In genomic region chr1:54406339-54407181, GRCh38 we compare ENCODE assay signal across 8 cellular contexts. TPM values are rescaled to one million over a fixed set of nuclear protein-coding genes. Genes with fewer than 3 reads are reported as not detected.
DNase-seq lines count a peak whose midpoint lies in the region; ATAC-seq and TF ChIP-seq lines count a peak whose summit lies in the region.

Gene SSBP3 (minus strand): TSS chr1:54406394.

- H3K4me3 ChIP-seq in AG04450 (ENCODE audit: low read depth, low read length), result peak within 1 kb of the TSS; percentile 79
- H3K4me3 ChIP-seq in kidney epithelial cell (ENCODE audit: low read depth, low read length), result peak within 1 kb of the TSS; percentile 80

- H3K27me3 ChIP-seq in AG04450 (ENCODE audit: control insufficient read depth, insufficient read depth, low read length) (no peaks in the 10 kb centered on the region), kidney epithelial cell (ENCODE audit: control insufficient read depth, insufficient read depth, low read length) (no peaks in the 10 kb centered on the region)

- H3K36me3 ChIP-seq in kidney epithelial cell (ENCODE audit: control insufficient read depth, insufficient read depth, low read length), result no peaks in the 10 kb centered on the region

- peak; percentile 61 for DNase-seq in AG04450 (ENCODE audit: low read depth, low spot score)
- DNase-seq in NCI-H345 (lab: John Stamatoyannopoulos, UW), result peak; percentile 92
- DNase-seq in activated CD4-positive, CD25-positive, alpha-beta regulatory T cell treated with anti-CD3 and anti-CD28 coated beads, Interleukin-2, amount 50 U/mL, for 72 hours, result peak; percentile 94
- DNase-seq in cerebellar cortex (ENCODE audit: low spot score), result peak; percentile 89
- DNase-seq in kidney epithelial cell (ENCODE audit: low read depth), result peak; percentile 37
- peak; percentile 80 to 91 for DNase-seq in stimulated activated CD4-positive, alpha-beta T cell treated with anti-CD3 and anti-CD28 coated beads, Interleukin-15, amount 100 ng/mL, for 48 hours (ENCODE audit: low read depth in 2 of 2)

- no peaks in the 10 kb centered on the region; the same call in 1 of the 2 replicates for H3K9me3 ChIP-seq in AG04450 (ENCODE audit: control insufficient read depth, insufficient read depth, low read length)

- TF ChIP-seq CTCF in AG04450 (IDR thresholded peaks at IDR 0.05; ENCODE audit: low read depth, low read length) (no peak), kidney epithelial cell (IDR thresholded peaks at IDR 0.05; ENCODE audit: insufficient read depth, low read length, poor library complexity, severe bottlenecking) (peak; percentile 2)

- POLR2A ChIA-PET in AG04450 (lab: Yijun Ruan, JAX), result interaction anchor here (0.6 to 2.3 kb wide), 8 partner anchors 29 to 207 kb away, joined by 3 to 19 read pairs (median 6); partner anchors contain the start of genes CYB5RL and MRPL37

- ATAC-seq in GM18909 (IDR thresholded peaks at IDR 0.05; ENCODE audit: poor library complexity, unreplicated experiment) (peak; percentile 83), HG03175 (IDR thresholded peaks at IDR 0.05; ENCODE audit: unreplicated experiment) (peak; percentile 90)

- CTCF ChIA-PET in AG04450 (lab: Charles Lee), result interaction anchor here (0.5 to 2.3 kb wide), 9 partner anchors 28 to 386 kb away, joined by 3 to 38 read pairs (median 4); no protein-coding TSS in a partner anchor

- H3K27ac ChIP-seq in AG04450 (ENCODE audit: low read depth, low read length), result peak within 1 kb of the TSS; percentile 57

RNA-seq across cellular contexts. Expression of gene SSBP3, which starts in this region (rescaled TPM):
- polyA plus RNA-seq in AG04450 (2011; rRNA removed), result 33.8 and 34.3 TPM in 2 replicates
- 19.6 and 21.8 TPM in 2 replicates for polyA minus RNA-seq in AG04450 (2011; rRNA and poly(A)+ RNA removed)
- 19.7 and 20.9 TPM in 2 replicates for total RNA-seq in kidney epithelial cell

Comparison
In these comparisons a context has a peak if more than half of its experiments do, and no peak if none do; other contexts are left out.
1. Peak in every context shown above with its lines: DNase-seq, ATAC-seq, H3K4me3 ChIP-seq and H3K27ac ChIP-seq.
2. DNase-seq: peak in every context shown above with its lines; median percentile 94 in activated CD4-positive, CD25-positive, alpha-beta regulatory T cell treated with anti-CD3 and anti-CD28 coated beads, Interleukin-2, amount 50 U/mL, for 72 hours; 92 in NCI-H345; 89 in cerebellar cortex; 86 in stimulated activated CD4-positive, alpha-beta T cell treated with anti-CD3 and anti-CD28 coated beads, Interleukin-15, amount 100 ng/mL, for 48 hours; 61 in AG04450; 37 in kidney epithelial cell.